ENCODE assay signal across 10 cellular contexts in the genomic region with DNA sequence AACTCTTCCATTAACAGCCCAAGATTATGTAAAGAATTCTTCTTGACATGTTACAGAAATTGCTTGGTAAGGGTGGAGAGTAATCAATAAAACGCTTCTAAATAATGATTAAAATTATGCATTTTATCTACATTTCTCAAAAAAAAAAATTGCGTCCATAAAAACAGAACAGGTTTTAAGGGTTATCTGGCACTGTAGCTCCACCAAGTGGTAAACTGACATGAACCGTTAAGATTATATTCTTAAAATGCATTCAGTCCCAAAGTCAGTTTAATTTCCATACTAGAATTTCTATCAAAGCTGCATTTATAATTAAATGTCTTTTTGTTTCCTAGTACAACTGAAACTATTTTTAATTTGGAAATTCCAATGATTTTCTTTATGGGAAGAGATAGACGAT.
A peak's percentile ranks its signal among the peaks of the same experiment; 100 is the strongest.
DNase-seq lines count a peak whose midpoint lies in the region; ATAC-seq and TF ChIP-seq lines count a peak whose summit lies in the region.
"Had no signal": no experiment of that assay in that cellular context is flagged by ENCODE, and none has a peak within 500 bp of the region (broad histone marks: within the 10 kb centered on the region; RNA-seq: fewer than 3 reads in every experiment).

No MANE protein-coding gene starts in this region.

- no peaks in the 10 kb centered on the region for H3K79me2 ChIP-seq in neural progenitor cell (ENCODE audit: low read depth)

- no peaks in the 10 kb centered on the region for H4K20me1 ChIP-seq in neural progenitor cell (ENCODE audit: low read depth)
- H4K20me1 ChIP-seq: BLaER1 had no signal

- H3K27ac ChIP-seq in neural progenitor cell: no peak overlapping the region
- H3K27ac ChIP-seq: BLaER1 had no signal

- no peaks in the 10 kb centered on the region for H3K27me3 ChIP-seq in neural progenitor cell
- H3K27me3 ChIP-seq: BLaER1 had no signal

- no peaks in the 10 kb centered on the region for H3K36me3 ChIP-seq in neural progenitor cell
- H3K36me3 ChIP-seq: BLaER1 had no signal

- peaks cover 2% of the 10 kb centered on the region for H3K4me1 Mint-ChIP-seq in neural progenitor cell
- H3K4me1 Mint-ChIP-seq: naive thymus-derived CD4-positive, alpha-beta T cell had no signal

- TF ChIP-seq CTCF in choroid plexus epithelial cell (conservative IDR thresholded peaks at IDR 0.05; ENCODE audit: low read depth, low read length) (peak; percentile 57), neural progenitor cell (IDR thresholded peaks at IDR 0.05) (peak; percentile 71), omental fat pad (IDR thresholded peaks at IDR 0.05) (no peak)

- ATAC-seq in GM18517 (IDR thresholded peaks at IDR 0.05; ENCODE audit: unreplicated experiment) (no peak), HG02798 (IDR thresholded peaks at IDR 0.05; ENCODE audit: poor library complexity, unreplicated experiment) (no peak), omental fat pad (ENCODE audit: low FRiP score) (no peak)
- ATAC-seq: naive thymus-derived CD4-positive, alpha-beta T cell had no signal

- H3K9me3 Mint-ChIP-seq in neural progenitor cell: no peaks in the 10 kb centered on the region
- H3K9me3 Mint-ChIP-seq: naive thymus-derived CD4-positive, alpha-beta T cell had no signal

- no peak overlapping the region for H2AFZ ChIP-seq in neural progenitor cell (replicated peaks)

- H3K4me2 ChIP-seq in neural progenitor cell: no peak overlapping the region
- H3K4me2 ChIP-seq: BLaER1 had no signal

- no peaks in the 10 kb centered on the region for H3K36me3 Mint-ChIP-seq in neural progenitor cell
- H3K36me3 Mint-ChIP-seq: naive thymus-derived CD4-positive, alpha-beta T cell had no signal

- no peaks in the 10 kb centered on the region for H3K9me3 ChIP-seq in neural progenitor cell (ENCODE audit: low read depth)
- H3K9me3 ChIP-seq: BLaER1 had no signal

- peak; percentile 12 for DNase-seq in DMS153 treated with DMSO at 0.1 percent for 48 hours (lab: John Stamatoyannopoulos, UW; ENCODE audit: unreplicated experiment)
- no peak for DNase-seq in DMS153 (lab: John Stamatoyannopoulos, UW)
- peak; percentile 17 for DNase-seq in NCI-H1048 (lab: John Stamatoyannopoulos, UW)
- peak; percentile 76 for DNase-seq in choroid plexus epithelial cell (ENCODE audit: low read depth)
- DNase-seq in neural progenitor cell (ENCODE audit: low spot score): peak; percentile 44
- DNase-seq in omental fat pad (ENCODE audit: low spot score): no peak

- H3K27me3 Mint-ChIP-seq in neural progenitor cell (ENCODE audit: insufficient read depth, low read depth): no peaks in the 10 kb centered on the region

- no peak overlapping the region for H3K27ac Mint-ChIP-seq in neural progenitor cell
- H3K27ac Mint-ChIP-seq: naive thymus-derived CD4-positive, alpha-beta T cell had no signal

- no peak overlapping the region for H3K4me3 Mint-ChIP-seq in neural progenitor cell
- H3K4me3 Mint-ChIP-seq: naive thymus-derived CD4-positive, alpha-beta T cell had no signal

- H3K4me1 ChIP-seq in neural progenitor cell: no peaks in the 10 kb centered on the region
- H3K4me1 ChIP-seq: BLaER1 had no signal

- no peaks in the 10 kb centered on the region for H3F3A ChIP-seq in neural progenitor cell (ENCODE audit: low read depth)

- H3K9ac ChIP-seq in neural progenitor cell: no peak overlapping the region
- H3K9ac ChIP-seq: BLaER1 had no signal

- no peak overlapping the region for H3K4me3 ChIP-seq in choroid plexus epithelial cell (ENCODE audit: low read depth, low read length)
- no peak overlapping the region for H3K4me3 ChIP-seq in neural progenitor cell
- H3K4me3 ChIP-seq: BLaER1 had no signal

Comparison
In these comparisons a context has a peak if more than half of its experiments do, and no peak if none do; other contexts are left out.
1. DNase-seq: peak in DMS153 treated with DMSO at 0.1 percent for 48 hours (single experiment), NCI-H1048 (single experiment), choroid plexus epithelial cell (single experiment) and neural progenitor cell (single experiment); none in DMS153 (single experiment) and omental fat pad (single experiment).
2. CTCF ChIP-seq: peak in choroid plexus epithelial cell (single experiment) and neural progenitor cell (single experiment); none in omental fat pad (0 of 3).